In the genomic region with DNA sequence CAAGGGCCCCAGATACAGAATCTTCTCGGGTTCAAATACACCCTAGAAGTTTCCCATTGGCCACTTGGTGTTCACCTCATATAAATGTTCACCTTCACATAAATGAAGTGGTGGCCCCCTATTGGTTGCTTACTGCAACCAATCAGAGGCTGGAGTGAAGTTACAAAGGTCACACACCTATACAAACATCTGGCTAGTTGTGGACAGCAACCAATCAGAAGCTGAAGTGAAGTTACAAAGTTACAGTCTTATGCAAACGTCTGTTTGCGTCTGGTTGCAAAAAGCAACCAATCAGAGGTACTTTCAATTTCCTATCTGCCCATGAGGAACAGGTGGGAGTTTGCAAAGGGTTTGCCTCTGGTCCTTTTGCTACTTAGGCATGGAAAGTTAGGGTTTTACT, we compare ENCODE assay signal across 19 cellular contexts.
DNase-seq lines count a peak whose midpoint lies in the region; ATAC-seq, FAIRE-seq and TF ChIP-seq lines count a peak whose summit lies in the region.
"Had no signal": no experiment of that assay in that cellular context is flagged by ENCODE, and none has a peak within 500 bp of the region (broad histone marks: within the 10 kb centered on the region; RNA-seq: fewer than 3 reads in every experiment).

No MANE protein-coding gene starts in this region.

- intact Hi-C loops in left colon (cut with DNase I, micrococcal nuclease) = no loop called here

- H3F3A ChIP-seq in GM23338 (replicated peaks; ENCODE audit: low read depth) = no peaks in the 10 kb centered on the region

- H3K27me3 Mint-ChIP-seq in GM23338 (ENCODE audit: insufficient read depth, low read depth, poor library complexity) (no peaks in the 10 kb centered on the region), astrocyte (ENCODE audit: low read depth, unreplicated experiment) (no peaks in the 10 kb centered on the region)
- H3K27me3 Mint-ChIP-seq: CD4-positive, alpha-beta T cell had no signal

- no peak overlapping the region for H3K27ac ChIP-seq in GM23338 (ENCODE audit: low read depth)
- no peak overlapping the region for H3K27ac ChIP-seq in astrocyte (ENCODE audit: low read depth, low read length)
- no peak overlapping the region for H3K27ac ChIP-seq in coronary artery
- H3K27ac ChIP-seq: A549, KMS-11 had no signal

- H3K79me2 ChIP-seq in GM23338 (replicated peaks; ENCODE audit: insufficient read depth) (no peaks in the 10 kb centered on the region), astrocyte (ENCODE audit: insufficient read depth, low read length) (no peaks in the 10 kb centered on the region)

- H3K4me3 ChIP-seq in GM23338 = no peak overlapping the region
- no peak overlapping the region for H3K4me3 ChIP-seq in NB4 (ENCODE audit: low read depth, low read length)
- H3K4me3 ChIP-seq in astrocyte (ENCODE audit: insufficient read depth, low read depth, low read length) = no peak overlapping the region
- no peak overlapping the region for H3K4me3 ChIP-seq in coronary artery
- no peak overlapping the region for H3K4me3 ChIP-seq in H7 (ENCODE audit: insufficient read depth, low read depth, low read length)
- H3K4me3 ChIP-seq: A549, SJSA1 had no signal

- DNase-seq in GM23338 (ENCODE audit: low spot score) (no peak), NB4 (ENCODE audit: low read depth) (peak; percentile 11), astrocyte (ENCODE audit: low read depth) (no peak), left colon (no peak), GM12891 (ENCODE audit: insufficient read length, low spot score) (no peak), coronary artery (ENCODE audit: low spot score) (no peak), H7 (no peak)
- DNase-seq: Calu3; CD4-positive, alpha-beta T cell; EL; NCI-H187 treated with DMSO at 0.1 percent for 48 hours; NCI-H2227 treated with DMSO at 0.1 percent for 48 hours; NCI-H510A treated with DMSO at 0.1 percent for 48 hours; NCI-H82 had no signal

- no peak for TF ChIP-seq CTCF in GM23338 (conservative IDR thresholded peaks at IDR 0.05; ENCODE audit: low read depth in 2 of 2)
- no peak for TF ChIP-seq CTCF in NB4 (IDR thresholded peaks at IDR 0.05; ENCODE audit: low read depth, low read length)
- no peak for TF ChIP-seq CTCF in astrocyte (IDR thresholded peaks at IDR 0.05; ENCODE audit: insufficient read depth, low read depth, low read length)
- no peak for TF ChIP-seq CTCF in coronary artery (IDR thresholded peaks at IDR 0.05)

- H3K9me3 Mint-ChIP-seq in GM23338 = no peaks in the 10 kb centered on the region
- no peaks in the 10 kb centered on the region for H3K9me3 Mint-ChIP-seq in astrocyte (ENCODE audit: unreplicated experiment)

- no peak overlapping the region for H3K9ac ChIP-seq in astrocyte (ENCODE audit: low read length)
- H3K9ac ChIP-seq: KMS-11 had no signal

- H3K27me3 ChIP-seq in GM23338 (ENCODE audit: insufficient read depth) (no peaks in the 10 kb centered on the region), astrocyte (ENCODE audit: insufficient read depth, low read length) (no peaks in the 10 kb centered on the region), H7 (ENCODE audit: control insufficient read depth, insufficient read depth, low read length) (no peaks in the 10 kb centered on the region)
- H3K27me3 ChIP-seq: SJSA1 had no signal

- H2AFZ ChIP-seq in GM23338 = peak overlapping the region; percentile 70; the same call in 1 of the 2 replicates
- no peak overlapping the region for H2AFZ ChIP-seq in astrocyte (ENCODE audit: low read depth, low read length)

- no peaks in the 10 kb centered on the region for H3K36me3 Mint-ChIP-seq in GM23338 (ENCODE audit: low read depth)
- H3K36me3 Mint-ChIP-seq in astrocyte (ENCODE audit: low read depth, unreplicated experiment) = no peaks in the 10 kb centered on the region

- no peak for TF ChIP-seq POLR2A in NB4 (IDR thresholded peaks at IDR 0.05; ENCODE audit: extremely low read depth, insufficient read length)
- no peak for TF ChIP-seq POLR2A in GM12891 (IDR thresholded peaks at IDR 0.05; ENCODE audit: low read depth, low read length)

- H3K27ac Mint-ChIP-seq in GM23338 (no peak overlapping the region), astrocyte (ENCODE audit: unreplicated experiment) (no peak overlapping the region)
- H3K27ac Mint-ChIP-seq: CD4-positive, alpha-beta T cell had no signal

- H3K4me2 ChIP-seq in GM23338 = no peak overlapping the region
- H3K4me2 ChIP-seq in astrocyte (ENCODE audit: low read length) = peak overlapping the region; percentile 32
- H3K4me2 ChIP-seq: A549, KMS-11 had no signal

- no peaks in the 10 kb centered on the region for H3K9me2 ChIP-seq in GM23338 (ENCODE audit: insufficient read depth)

- H3K36me3 ChIP-seq in GM23338 (ENCODE audit: insufficient read depth) = no peaks in the 10 kb centered on the region
- no peaks in the 10 kb centered on the region for H3K36me3 ChIP-seq in astrocyte (ENCODE audit: insufficient read depth, low read length)
- H3K36me3 ChIP-seq in H7 (replicated peaks; ENCODE audit: control insufficient read depth, insufficient read depth, low read length) = no peaks in the 10 kb centered on the region
- H3K36me3 ChIP-seq: SJSA1 had no signal

- FAIRE-seq in astrocyte (lab: Jason Lieb, UNC) = no peak
- no peak for FAIRE-seq in GM12891 (lab: Jason Lieb, UNC)
- FAIRE-seq: A549, H54 had no signal

- H4K20me1 ChIP-seq in GM23338 (replicated peaks; ENCODE audit: insufficient read depth) (no peaks in the 10 kb centered on the region), astrocyte (ENCODE audit: insufficient read depth, low read length) (no peaks in the 10 kb centered on the region)

- no peaks in the 10 kb centered on the region for H3K4me1 Mint-ChIP-seq in GM23338
- H3K4me1 Mint-ChIP-seq in astrocyte (ENCODE audit: low read depth, unreplicated experiment) = peaks cover 5% of the 10 kb centered on the region

- no peak overlapping the region for H3K4me3 Mint-ChIP-seq in GM23338
- H3K4me3 Mint-ChIP-seq in astrocyte (ENCODE audit: unreplicated experiment) = no peak overlapping the region
- H3K4me3 Mint-ChIP-seq: CD4-positive, alpha-beta T cell had no signal

- no peaks in the 10 kb centered on the region for H3K9me3 ChIP-seq in astrocyte (ENCODE audit: insufficient read depth, low read depth, low read length)
- H3K9me3 ChIP-seq: A549, SJSA1 had no signal

- ATAC-seq in GM23338 (no peak), left colon (peak; percentile 46), GM21528 (IDR thresholded peaks at IDR 0.05; ENCODE audit: low FRiP score, unreplicated experiment) (no peak)
- ATAC-seq: A549 had no signal

- H3K4me1 ChIP-seq in GM23338 (ENCODE audit: insufficient read depth) (no peaks in the 10 kb centered on the region), astrocyte (ENCODE audit: insufficient read depth, low read length) (peaks cover 17% of the 10 kb centered on the region)
- H3K4me1 ChIP-seq: A549 had no signal

TF ChIP-seq in GM23338, 12 proteins besides CTCF, POLR2A, EP300 and RAD21 (continues in another document):
- no peak for TF ChIP-seq STAT1 (IDR thresholded peaks at IDR 0.05; ENCODE audit: unreplicated experiment)
- no peak for TF ChIP-seq NANOG (IDR thresholded peaks at IDR 0.05; ENCODE audit: borderline replicate concordance)
- no peak for TF ChIP-seq ZNF331 (CRISPR knock-in tag; IDR thresholded peaks at IDR 0.05; ENCODE audit: low read depth)
- no peak for TF ChIP-seq ZNF114 (CRISPR knock-in tag; IDR thresholded peaks at IDR 0.05)
- TF ChIP-seq CREB1 (CRISPR knock-in tag; IDR thresholded peaks at IDR 0.05; ENCODE audit: low read depth) = no peak
- TF ChIP-seq JUNB (IDR thresholded peaks at IDR 0.05; ENCODE audit: unreplicated experiment) = no peak
- no peak for TF ChIP-seq EZH2 (IDR thresholded peaks at IDR 0.05; ENCODE audit: low read depth, unreplicated experiment)

TF ChIP-seq in GM12891, 5 proteins besides CTCF, POLR2A, EP300 and RAD21:
- TF ChIP-seq PAX5 (IDR thresholded peaks at IDR 0.05; ENCODE audit: insufficient read depth, low read length, severe bottlenecking) (no peak), TAF1 (IDR thresholded peaks at IDR 0.05; ENCODE audit: low read depth, low read length) (no peak), POLR2AphosphoS5 (IDR thresholded peaks at IDR 0.05; ENCODE audit: low read depth, low read length) (no peak), POU2F2 (IDR thresholded peaks at IDR 0.05; ENCODE audit: low read depth, low read length) (no peak), SPI1 (IDR thresholded peaks at IDR 0.05; ENCODE audit: low read depth, low read length) (no peak)
